ENCODE assay signal across 9 cellular contexts in genomic region chr1:241356187-241356518, GRCh38. TPM values are rescaled to one million over a fixed set of nuclear protein-coding genes. Genes with fewer than 3 reads are reported as not detected.
DNase-seq lines count a peak whose midpoint lies in the region; ATAC-seq, FAIRE-seq and TF ChIP-seq lines count a peak whose summit lies in the region.
"Had no signal": no experiment of that assay in that cellular context is flagged by ENCODE, and none has a peak within 500 bp of the region (broad histone marks: within the 10 kb centered on the region; RNA-seq: fewer than 3 reads in every experiment).

No MANE protein-coding gene starts in this region.

- no peaks in the 10 kb centered on the region for H3K36me3 ChIP-seq in CD4-positive, alpha-beta memory T cell (ENCODE audit: insufficient read depth, low read length)
- no peaks in the 10 kb centered on the region for H3K36me3 ChIP-seq in small intestine (ENCODE audit: control insufficient read depth in 2 of 2, insufficient read depth in 2 of 2, low read length in 2 of 2)

- no peak overlapping the region for H3K4me3 ChIP-seq in CD4-positive, alpha-beta memory T cell (ENCODE audit: low read length in 2 of 2)
- H3K4me3 ChIP-seq in small intestine (ENCODE audit: low read depth in 1 of 2, low read length in 2 of 2), result no peak overlapping the region

- peak; percentile 23 for ATAC-seq in GM21529 (IDR thresholded peaks at IDR 0.05; ENCODE audit: unreplicated experiment)
- ATAC-seq in activated naive CD8-positive, alpha-beta T cell treated with anti-CD3 and anti-CD28 coated beads, Interleukin-2, amount 10 ng/mL, durations not matched to agents 7 days and 5 days (ENCODE audit: low read depth), result no peak
- no peak for ATAC-seq in naive B cell (ENCODE audit: low read depth in 2 of 2)
- no peak for ATAC-seq in HG03097 (IDR thresholded peaks at IDR 0.05; ENCODE audit: low FRiP score, unreplicated experiment)

- no peak for FAIRE-seq in small intestine (lab: Jason Lieb, UNC)

- no peaks in the 10 kb centered on the region for H3K9me3 ChIP-seq in CD4-positive, alpha-beta memory T cell (ENCODE audit: control insufficient read depth in 1 of 2, low read length in 2 of 2)
- H3K9me3 ChIP-seq in small intestine (ENCODE audit: control insufficient read depth, low read depth), result no peaks in the 10 kb centered on the region

- peaks cover 19 to 27% of the 10 kb centered on the region in 2 donors for H3K27me3 Mint-ChIP-seq in CD4-positive, alpha-beta memory T cell
- peaks cover 41% of the 10 kb centered on the region for H3K27me3 Mint-ChIP-seq in activated naive CD8-positive, alpha-beta T cell treated with anti-CD3 and anti-CD28 coated beads, Interleukin-2, amount 10 ng/mL, durations not matched to agents 7 days and 5 days
- peaks cover 24 to 52% (median 25%) of the 10 kb centered on the region in 3 donors for H3K27me3 Mint-ChIP-seq in naive B cell

- H3K4me3 Mint-ChIP-seq in CD4-positive, alpha-beta memory T cell, result peak overlapping the region in 5 of 8 donors; percentile 22 to 73 (median 37)
- peak overlapping the region; percentile 29 for H3K4me3 Mint-ChIP-seq in activated naive CD8-positive, alpha-beta T cell treated with anti-CD3 and anti-CD28 coated beads, Interleukin-2, amount 10 ng/mL, durations not matched to agents 7 days and 5 days
- peak overlapping the region; percentile 68 to 92 (median 88) for H3K4me3 Mint-ChIP-seq in naive B cell
- H3K4me3 Mint-ChIP-seq: dendritic cell treated with granulocyte-macrophage colony-stimulating factor and Interleukin-4, amounts not matched to agents 40 ng/mL and 50 ng/mL, for 4 days had no signal

- peaks cover 0 to 13% (median 3%) of the 10 kb centered on the region in 4 donors for H3K4me1 Mint-ChIP-seq in CD4-positive, alpha-beta memory T cell
- no peaks in the 10 kb centered on the region for H3K4me1 Mint-ChIP-seq in activated naive CD8-positive, alpha-beta T cell treated with anti-CD3 and anti-CD28 coated beads, Interleukin-2, amount 10 ng/mL, durations not matched to agents 7 days and 5 days
- peaks cover 0 to 14% (median 11%) of the 10 kb centered on the region in 3 donors for H3K4me1 Mint-ChIP-seq in naive B cell

- no peak overlapping the region for H3K27ac Mint-ChIP-seq in CD4-positive, alpha-beta memory T cell
- no peak overlapping the region for H3K27ac Mint-ChIP-seq in activated naive CD8-positive, alpha-beta T cell treated with anti-CD3 and anti-CD28 coated beads, Interleukin-2, amount 10 ng/mL, durations not matched to agents 7 days and 5 days
- peak overlapping the region in 4 of 6 donors; percentile 39 to 85 (median 68) for H3K27ac Mint-ChIP-seq in naive B cell
- H3K27ac Mint-ChIP-seq: dendritic cell treated with granulocyte-macrophage colony-stimulating factor and Interleukin-4, amounts not matched to agents 40 ng/mL and 50 ng/mL, for 4 days had no signal

- POLR2A ChIA-PET in CD4-positive, alpha-beta memory T cell (lab: Charles Lee; ENCODE audit: partially characterized antibody), result no interaction called here
- POLR2A ChIA-PET in activated naive CD8-positive, alpha-beta T cell treated with anti-CD3 and anti-CD28 coated beads, Interleukin-2, amount 10 ng/mL, durations not matched to agents 7 days and 5 days (lab: Charles Lee), result no interaction called here
- POLR2A ChIA-PET in RWPE1 (lab: Yijun Ruan, JAX; ENCODE audit: low non-redundant PET), result no interaction called here

- no peak for TF ChIP-seq CTCF in RWPE1 (conservative IDR thresholded peaks at IDR 0.05; ENCODE audit: low read depth)

- no peaks in the 10 kb centered on the region for H3K36me3 Mint-ChIP-seq in CD4-positive, alpha-beta memory T cell
- H3K36me3 Mint-ChIP-seq in activated naive CD8-positive, alpha-beta T cell treated with anti-CD3 and anti-CD28 coated beads, Interleukin-2, amount 10 ng/mL, durations not matched to agents 7 days and 5 days, result no peaks in the 10 kb centered on the region
- H3K36me3 Mint-ChIP-seq in naive B cell, result no peaks in the 10 kb centered on the region

- peaks cover 0 to 7% (median 0%) of the 10 kb centered on the region in 8 donors for H3K9me3 Mint-ChIP-seq in CD4-positive, alpha-beta memory T cell
- H3K9me3 Mint-ChIP-seq in activated naive CD8-positive, alpha-beta T cell treated with anti-CD3 and anti-CD28 coated beads, Interleukin-2, amount 10 ng/mL, durations not matched to agents 7 days and 5 days, result no peaks in the 10 kb centered on the region
- H3K9me3 Mint-ChIP-seq in naive B cell, result no peaks in the 10 kb centered on the region
- H3K9me3 Mint-ChIP-seq: dendritic cell treated with granulocyte-macrophage colony-stimulating factor and Interleukin-4, amounts not matched to agents 40 ng/mL and 50 ng/mL, for 4 days had no signal

- H3K27ac ChIP-seq in CD4-positive, alpha-beta memory T cell (ENCODE audit: low read depth, low read length), result no peak overlapping the region
- H3K27ac ChIP-seq in RWPE1 (no peak overlapping the region), small intestine (ENCODE audit: low read depth in 1 of 2, low read length in 1 of 2) (no peak overlapping the region)

- DNase-seq in CD4-positive, alpha-beta memory T cell, result no peak
- DNase-seq in activated naive CD8-positive, alpha-beta T cell treated with anti-CD3 and anti-CD28 coated beads, Interleukin-2, amount 10 ng/mL, durations not matched to agents 7 days and 5 days, result no peak
- DNase-seq in naive B cell (no peak), RWPE1 (ENCODE audit: low spot score) (no peak), small intestine (no peak)
- no peak for DNase-seq in activated CD4-positive, CD25-positive, alpha-beta regulatory T cell (lab: John Stamatoyannopoulos, UW)

- 4 to 6% (median 5%) methylated on average over 14 of the region's 14 CpGs for WGBS in small intestine, 3 donors

- intact Hi-C loops in CD4-positive, alpha-beta memory T cell (cut with micrococcal nuclease), result no loop called here

- H3K27me3 ChIP-seq in CD4-positive, alpha-beta memory T cell (ENCODE audit: insufficient read depth, low read length), result no peaks in the 10 kb centered on the region
- H3K27me3 ChIP-seq in small intestine (ENCODE audit: control insufficient read depth in 2 of 2, insufficient read depth in 2 of 2, low read length in 2 of 2), result peaks cover 10 to 13% of the 10 kb centered on the region in 2 donors

- CTCF ChIA-PET in CD4-positive, alpha-beta memory T cell (lab: Charles Lee; ENCODE audit: partially characterized antibody), result no interaction called here
- CTCF ChIA-PET in RWPE1 (lab: Yijun Ruan, JAX), result no interaction called here

- H3K4me1 ChIP-seq in CD4-positive, alpha-beta memory T cell (ENCODE audit: insufficient read depth, low read length), result no peaks in the 10 kb centered on the region
- H3K4me1 ChIP-seq in small intestine (ENCODE audit: control insufficient read depth in 2 of 2, insufficient read depth in 1 of 2, low read depth in 1 of 2, low read length in 1 of 2), result no peaks in the 10 kb centered on the region

RNA-seq across cellular contexts. Expression of gene RGS7, which starts 0.9 kb away (rescaled TPM):
- not detected for total RNA-seq in CD4-positive, alpha-beta memory T cell
- not detected for polyA plus RNA-seq in CD4-positive, alpha-beta memory T cell
- not detected for total RNA-seq in activated naive CD8-positive, alpha-beta T cell treated with anti-CD3 and anti-CD28 coated beads, Interleukin-2, amount 10 ng/mL, durations not matched to agents 7 days and 5 days
- 1 to 10 TPM in 4 of 6 donors, under 1 TPM in 2; 0.29 to 2.9 (median 1.5) TPM for polyA plus RNA-seq in naive B cell (ENCODE audit: low read depth in 6 of 6)
- polyA plus RNA-seq in small intestine, result under 1 TPM in 1 of 3 donors, not detected in 2; 0.15 TPM

Comparison
In these comparisons a context has a peak if more than half of its experiments do, and no peak if none do; other contexts are left out.
1. H3K27ac Mint-ChIP-seq: peak in naive B cell (4 of 6); none in CD4-positive, alpha-beta memory T cell (0 of 7) and activated naive CD8-positive, alpha-beta T cell treated with anti-CD3 and anti-CD28 coated beads, Interleukin-2, amount 10 ng/mL, durations not matched to agents 7 days and 5 days (single experiment).
2. H3K4me3 Mint-ChIP-seq: peak in every context shown above with its lines; median percentile 88 in naive B cell; 37 in CD4-positive, alpha-beta memory T cell; 29 in activated naive CD8-positive, alpha-beta T cell treated with anti-CD3 and anti-CD28 coated beads, Interleukin-2, amount 10 ng/mL, durations not matched to agents 7 days and 5 days.